Comparison of ENCODE assay signal across 1 cellular context in the genomic region with DNA sequence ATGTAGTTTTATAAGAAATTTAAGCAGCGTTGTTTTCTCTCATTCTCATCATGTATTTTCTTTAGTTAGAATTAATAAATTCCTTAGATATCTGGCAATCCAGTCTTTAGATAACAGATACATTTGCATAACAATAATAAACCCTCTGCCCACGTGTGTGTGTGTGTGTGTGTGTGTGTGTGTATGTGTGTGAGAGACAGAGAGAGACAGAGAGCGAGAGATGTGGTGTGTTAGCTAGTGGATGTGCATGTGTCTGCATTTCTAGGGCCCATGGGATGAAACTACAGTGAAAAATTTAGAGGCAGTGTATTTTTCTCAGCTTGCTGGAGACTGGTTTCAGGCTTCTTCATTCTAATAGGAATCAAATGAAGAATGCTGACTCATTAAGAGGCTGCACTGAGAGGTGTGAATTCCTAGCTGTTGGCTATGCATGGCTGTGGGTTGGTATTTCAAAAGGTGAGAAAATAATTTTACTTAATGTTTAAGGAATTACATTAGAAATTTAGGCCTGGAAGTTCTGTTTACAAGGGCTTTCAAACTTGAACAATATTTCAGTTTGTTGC.
TF ChIP-seq lines count a peak whose summit lies in the region.

No MANE protein-coding gene starts in this region.

TF ChIP-seq in GM23338, 12 proteins besides CTCF, POLR2A, EP300 and RAD21 (continued from another document):
- TF ChIP-seq REST (IDR thresholded peaks at IDR 0.05; ENCODE audit: unreplicated experiment) (no peak), JUNB (IDR thresholded peaks at IDR 0.05; ENCODE audit: unreplicated experiment) (no peak), CREB1 (CRISPR knock-in tag; IDR thresholded peaks at IDR 0.05; ENCODE audit: low read depth) (no peak), ZNF331 (CRISPR knock-in tag; IDR thresholded peaks at IDR 0.05; ENCODE audit: low read depth) (no peak), ZNF462 (CRISPR knock-in tag; IDR thresholded peaks at IDR 0.05) (no peak), NANOG (IDR thresholded peaks at IDR 0.05; ENCODE audit: borderline replicate concordance) (no peak)
